1 cellular context compared by ENCODE assay signal in the genomic region with DNA sequence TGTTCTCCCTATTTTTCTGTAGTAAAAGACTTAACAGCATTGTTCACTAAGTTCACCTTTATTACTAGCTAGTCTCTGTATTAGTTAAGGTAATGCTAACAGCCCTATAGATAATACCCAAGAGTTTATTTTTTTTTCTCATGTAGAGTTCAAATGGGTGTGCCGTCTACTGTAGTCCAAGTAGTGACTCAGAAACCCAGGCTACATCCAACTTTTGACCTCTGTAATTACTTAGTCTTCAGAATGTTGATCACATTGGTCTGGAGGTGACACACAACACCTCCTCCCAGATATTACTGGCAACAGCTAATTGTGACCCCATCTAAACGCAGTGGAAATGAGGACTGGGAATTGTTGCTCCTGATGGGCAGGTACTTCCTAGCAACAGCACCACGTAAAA.
TF ChIP-seq lines count a peak whose summit lies in the region.

No MANE protein-coding gene starts in this region.

TF ChIP-seq in IMR-90, 13 proteins besides CTCF, POLR2A, EP300 and RAD21 (continued from another document):
- TF ChIP-seq ELK1 (IDR thresholded peaks at IDR 0.05; ENCODE audit: borderline replicate concordance, low read depth, low read length) (no peak), MXI1 (IDR thresholded peaks at IDR 0.05; ENCODE audit: borderline replicate concordance, low read depth, low read length) (no peak), CEBPB (IDR thresholded peaks at IDR 0.05; ENCODE audit: low read depth, low read length) (no peak), CHD1 (IDR thresholded peaks at IDR 0.05; ENCODE audit: low read depth, low read length) (no peak), USF2 (IDR thresholded peaks at IDR 0.05; ENCODE audit: low read depth, low read length) (no peak), NFE2L2 (IDR thresholded peaks at IDR 0.05; ENCODE audit: low read depth, low read length) (no peak), MAZ (IDR thresholded peaks at IDR 0.05; ENCODE audit: borderline replicate concordance, low read depth, low read length) (no peak), RCOR1 (IDR thresholded peaks at IDR 0.05; ENCODE audit: insufficient replicate concordance, low read length) (no peak), FOS (IDR thresholded peaks at IDR 0.05; ENCODE audit: low read depth, low read length) (no peak)
